ENCODE assay signal across 8 cellular contexts in genomic region chr1:43549394-43549793, GRCh38. TPM values are rescaled to one million over a fixed set of nuclear protein-coding genes. Genes with fewer than 3 reads are reported as not detected.
DNase-seq lines count a peak whose midpoint lies in the region; ATAC-seq, FAIRE-seq and TF ChIP-seq lines count a peak whose summit lies in the region.
"Not testable (repeated sequence)": the region's sequence is repeated elsewhere in the genome, so short reads cannot be mapped to it uniquely, and the experiment has no call there.

No MANE protein-coding gene starts in this region.

- H3K4me1 ChIP-seq in PC-3 (ENCODE audit: insufficient read depth, low read length) (peaks cover 22% of the 10 kb centered on the region), HepG2 (ENCODE audit: insufficient read depth, low read length) (peaks cover 55% of the 10 kb centered on the region), sigmoid colon (peaks cover 0 to 71% (median 52%) of the 10 kb centered on the region in 4 donors), tibial nerve (peaks cover 0 to 81% (median 44%) of the 10 kb centered on the region in 4 donors)
- H3K4me1 ChIP-seq in naive thymus-derived CD4-positive, alpha-beta T cell (ENCODE audit: control insufficient read depth in 2 of 2, insufficient read depth in 2 of 2, low read length in 2 of 2) = not testable (repeated sequence)

- in situ Hi-C loops in HepG2 (cut with HindIII; ENCODE audit: extremely low pct_ligation_motif_present, low pct_unique_long_range_greater_than_20kb) = not testable (repeated sequence)

- H3K9me3 Mint-ChIP-seq in activated naive CD8-positive, alpha-beta T cell treated with anti-CD3 and anti-CD28 coated beads, Interleukin-2, amount 10 ng/mL, durations not matched to agents 7 days and 5 days; naive thymus-derived CD4-positive, alpha-beta T cell: not testable (repeated sequence)

- intact Hi-C loops in PC-3 (cut with micrococcal nuclease); HepG2 (cut with micrococcal nuclease; ENCODE audit: unreplicated experiment); naive thymus-derived CD4-positive, alpha-beta T cell (cut with micrococcal nuclease); sigmoid colon (cut with DNase I): not testable (repeated sequence)

- H3K36me3 Mint-ChIP-seq in activated naive CD8-positive, alpha-beta T cell treated with anti-CD3 and anti-CD28 coated beads, Interleukin-2, amount 10 ng/mL, durations not matched to agents 7 days and 5 days; naive thymus-derived CD4-positive, alpha-beta T cell: not testable (repeated sequence)

- not testable (repeated sequence) for H3K27ac Mint-ChIP-seq in activated naive CD8-positive, alpha-beta T cell treated with anti-CD3 and anti-CD28 coated beads, Interleukin-2, amount 10 ng/mL, durations not matched to agents 7 days and 5 days
- H3K27ac Mint-ChIP-seq in naive thymus-derived CD4-positive, alpha-beta T cell = peak overlapping the region in 1 of 9 donors; percentile 25

- H3K9me2 ChIP-seq in PC-3 (replicated peaks; ENCODE audit: low read length) = not testable (repeated sequence)

- H3K36me3 ChIP-seq in PC-3 (ENCODE audit: low read depth, low read length) = peaks cover 18% of the 10 kb centered on the region; the same call in 1 of the 2 replicates
- H3K36me3 ChIP-seq in HepG2 (replicated peaks in 1 of 2; ENCODE audit: control insufficient read depth in 1 of 2, insufficient read depth in 2 of 2, low read length in 2 of 2) = peaks cover 27 to 48% of the 10 kb centered on the region in 2 experiments; a peak in 4 of 5 replicates
- not testable (repeated sequence) for H3K36me3 ChIP-seq in naive thymus-derived CD4-positive, alpha-beta T cell (ENCODE audit: control insufficient read depth in 2 of 3, insufficient read depth in 3 of 3, low read length in 3 of 3)
- H3K36me3 ChIP-seq in sigmoid colon = peaks cover 7 to 10% (median 9%) of the 10 kb centered on the region in 4 donors
- H3K36me3 ChIP-seq in tibial nerve = peaks cover 0 to 18% (median 0%) of the 10 kb centered on the region in 3 donors

- peaks cover 30% of the 10 kb centered on the region for H3K79me2 ChIP-seq in PC-3 (ENCODE audit: low read length)
- peaks cover 44% of the 10 kb centered on the region for H3K79me2 ChIP-seq in HepG2 (ENCODE audit: insufficient read depth, low read length)

- CTCF ChIA-PET in PC-3 (lab: Charles Lee); HepG2 (lab: Yijun Ruan, JAX; ENCODE audit: low intra/inter-chr PET ratio, low total read pairs); naive thymus-derived CD4-positive, alpha-beta T cell (lab: Charles Lee): not testable (repeated sequence)

- not testable (repeated sequence) for TF ChIP-seq CTCF in C4-2B (conservative IDR thresholded peaks at IDR 0.05); PC-3 (conservative IDR thresholded peaks at IDR 0.05; ENCODE audit: low read depth, low read length); HepG2 (CRISPR knock-in tag; IDR thresholded peaks at IDR 0.05); sigmoid colon (IDR thresholded peaks at IDR 0.05); tibial nerve (IDR thresholded peaks at IDR 0.05)

- 95% methylated on average over 5 of the region's 5 CpGs for WGBS in HepG2 (ENCODE audit: low lambda C conversion rate)
- WGBS in sigmoid colon, 2 donors = 43 to 86% methylated on average over 5 of the region's 5 CpGs
- 94 to 96% methylated on average over 5 of the region's 5 CpGs for WGBS in tibial nerve, 2 donors

- H3K4me1 Mint-ChIP-seq in activated naive CD8-positive, alpha-beta T cell treated with anti-CD3 and anti-CD28 coated beads, Interleukin-2, amount 10 ng/mL, durations not matched to agents 7 days and 5 days = not testable (repeated sequence)
- H3K4me1 Mint-ChIP-seq in naive thymus-derived CD4-positive, alpha-beta T cell = peaks cover 0 to 12% (median 4%) of the 10 kb centered on the region in 7 donors

- not testable (repeated sequence) for H2AFZ ChIP-seq in PC-3 (ENCODE audit: low read length); HepG2 (ENCODE audit: low read length)

- peak overlapping the region; percentile 71 for H3K4me2 ChIP-seq in PC-3 (ENCODE audit: low read length)
- H3K4me2 ChIP-seq in HepG2 (ENCODE audit: low read depth, low read length) = peak overlapping the region; percentile 70

- TF ChIP-seq POLR2A in HepG2 (IDR thresholded peaks at IDR 0.05; ENCODE audit: insufficient read depth in 1 of 2, low read depth in 2 of 2, low read length in 2 of 2); sigmoid colon (IDR thresholded peaks at IDR 0.05); tibial nerve (IDR thresholded peaks at IDR 0.05): not testable (repeated sequence)

- H3F3A ChIP-seq in PC-3 (ENCODE audit: low read length, unreplicated experiment) = not testable (repeated sequence)

- FAIRE-seq in HepG2 (lab: Jason Lieb, UNC) = not testable (repeated sequence)

- not testable (repeated sequence) for H4K20me1 ChIP-seq in PC-3 (ENCODE audit: low read length); HepG2 (ENCODE audit: insufficient read depth, low read length)

- H3K9me3 ChIP-seq in PC-3 (ENCODE audit: low read length); HepG2 (ENCODE audit: low read length); naive thymus-derived CD4-positive, alpha-beta T cell (ENCODE audit: control insufficient read depth in 2 of 3, low read length in 3 of 3); sigmoid colon; tibial nerve: not testable (repeated sequence)

- H3K27me3 Mint-ChIP-seq in activated naive CD8-positive, alpha-beta T cell treated with anti-CD3 and anti-CD28 coated beads, Interleukin-2, amount 10 ng/mL, durations not matched to agents 7 days and 5 days = peaks cover 18% of the 10 kb centered on the region
- H3K27me3 Mint-ChIP-seq in naive thymus-derived CD4-positive, alpha-beta T cell = peaks cover 4 to 35% (median 13%) of the 10 kb centered on the region in 5 donors

- peak overlapping the region; percentile 56 for H3K4me3 Mint-ChIP-seq in activated naive CD8-positive, alpha-beta T cell treated with anti-CD3 and anti-CD28 coated beads, Interleukin-2, amount 10 ng/mL, durations not matched to agents 7 days and 5 days
- H3K4me3 Mint-ChIP-seq in naive thymus-derived CD4-positive, alpha-beta T cell = peak overlapping the region in 6 of 10 donors; percentile 14 to 64 (median 54)

- POLR2A ChIA-PET in PC-3 (lab: Charles Lee; ENCODE audit: unreplicated experiment) = interaction anchor here (0.6 to 0.7 kb wide), 2 partner anchors 15 to 18 kb away, joined by 3 to 5 read pairs; partner anchors contain the start of gene PTPRF
- POLR2A ChIA-PET in activated naive CD8-positive, alpha-beta T cell treated with anti-CD3 and anti-CD28 coated beads, Interleukin-2, amount 10 ng/mL, durations not matched to agents 7 days and 5 days (lab: Charles Lee); naive thymus-derived CD4-positive, alpha-beta T cell (lab: Charles Lee): not testable (repeated sequence)
- POLR2A ChIA-PET in HepG2 (lab: Yijun Ruan, JAX) = interaction anchor here (1.5 to 7.7 kb wide), 3 partner anchors 9 to 101 kb away, joined by 6 to 87 read pairs (median 16); partner anchors contain the start of genes KDM4A and PTPRF

- H3K27me3 ChIP-seq in PC-3 (ENCODE audit: low read length); HepG2 (ENCODE audit: control insufficient read depth in 1 of 2, insufficient read depth in 2 of 2, low read length in 2 of 2); naive thymus-derived CD4-positive, alpha-beta T cell (ENCODE audit: control insufficient read depth in 2 of 2, insufficient read depth in 2 of 2, low read length in 2 of 2); sigmoid colon; tibial nerve: not testable (repeated sequence)

- peak overlapping the region; percentile 96 for H3K27ac ChIP-seq in C4-2B
- H3K27ac ChIP-seq in PC-3 (ENCODE audit: low read length) = peak overlapping the region; percentile 67
- peak overlapping the region; percentile 85 for H3K27ac ChIP-seq in epithelial cell of prostate
- H3K27ac ChIP-seq in HepG2 (ENCODE audit: extremely low read length, insufficient read depth, low read length) = peak overlapping the region; percentile 96
- not testable (repeated sequence) for H3K27ac ChIP-seq in naive thymus-derived CD4-positive, alpha-beta T cell (ENCODE audit: low read depth, low read length)
- peak overlapping the region; percentile 72 to 85 (median 80) for H3K27ac ChIP-seq in sigmoid colon
- H3K27ac ChIP-seq in tibial nerve = peak overlapping the region in 3 of 4 donors; percentile 59 to 87 (median 74)

- TSS peak; percentile 20 for BruUV-seq in PC-3 (replicated peaks; lab: Mats Ljungman, UMichigan)
- BruUV-seq in HepG2 (replicated peaks; lab: Mats Ljungman, UMichigan) = not testable (repeated sequence)

- H3K9ac ChIP-seq in PC-3 (ENCODE audit: low read length) (peak overlapping the region; percentile 21; the same call in 1 of the 2 replicates), HepG2 (ENCODE audit: insufficient read depth, low read depth, low read length) (peak overlapping the region; percentile 73)

- not testable (repeated sequence) for H3K4me3 ChIP-seq in PC-3 (ENCODE audit: low read length); HepG2 (replicated peaks in 1 of 3; ENCODE audit: insufficient read depth in 1 of 3, low read depth in 2 of 3, low read length in 3 of 3); naive thymus-derived CD4-positive, alpha-beta T cell (ENCODE audit: low read length); sigmoid colon; tibial nerve

- not testable (repeated sequence) for ATAC-seq in PC-3; activated naive CD8-positive, alpha-beta T cell treated with anti-CD3 and anti-CD28 coated beads, Interleukin-2, amount 10 ng/mL, durations not matched to agents 7 days and 5 days (ENCODE audit: low read depth); HepG2; naive thymus-derived CD4-positive, alpha-beta T cell

- not testable (repeated sequence) for TF ChIP-seq RAD21 in HepG2 (CRISPR knock-in tag; IDR thresholded peaks at IDR 0.05)

- TF ChIP-seq EP300 in HepG2 (IDR thresholded peaks at IDR 0.05; ENCODE audit: low read depth in 2 of 2, low read length in 2 of 2); HepG2 (CRISPR knock-in tag; IDR thresholded peaks at IDR 0.05; ENCODE audit: borderline replicate concordance); sigmoid colon (IDR thresholded peaks at IDR 0.05); tibial nerve (IDR thresholded peaks at IDR 0.05): not testable (repeated sequence)

- not testable (repeated sequence) for DNase-seq in PC-3; activated naive CD8-positive, alpha-beta T cell treated with anti-CD3 and anti-CD28 coated beads, Interleukin-2, amount 10 ng/mL, durations not matched to agents 7 days and 5 days; epithelial cell of prostate (ENCODE audit: low read depth, low spot score); HepG2 (ENCODE audit: low spot score); naive thymus-derived CD4-positive, alpha-beta T cell; sigmoid colon; tibial nerve (ENCODE audit: low spot score in 2 of 2)

RNA-seq across cellular contexts. Expression of gene PTPRF, which starts 18.7 kb away (rescaled TPM):
- total RNA-seq in PC-3 (2014; rRNA removed) (67.4 and 100 TPM in 2 replicates), HepG2 (2016; rRNA removed; fragmentation: Illumina TruSeq; extraction: Trizol) (47.3 and 55.9 TPM in 2 replicates), sigmoid colon (10 to 100 TPM; 38.2 to 78.7 (median 42.9) TPM), tibial nerve (100 to 1,000 TPM in 2 of 4 donors, 10 to 100 TPM in 2; 72.0 to 112 (median 92.5) TPM)
- 1 to 10 TPM; 1.8 to 2.3 TPM for total RNA-seq in activated naive CD8-positive, alpha-beta T cell treated with anti-CD3 and anti-CD28 coated beads, Interleukin-2, amount 10 ng/mL, durations not matched to agents 7 days and 5 days
- total RNA-seq in HepG2 (2016; cell fraction: cytosol; rRNA removed; fragmentation: Illumina TruSeq; extraction: Trizol; ENCODE audit: low read depth) = 6.1 and 8.9 TPM in 2 replicates
- total RNA-seq in HepG2 (2016; cell fraction: insoluble cytoplasmic fraction; rRNA removed; fragmentation: Illumina TruSeq; extraction: Trizol) = 38.1 and 54.3 TPM in 2 replicates
- total RNA-seq in HepG2 (2016; cell fraction: membrane; rRNA removed; fragmentation: Illumina TruSeq; extraction: Trizol) = 30.4 and 36.7 TPM in 2 replicates
- 76.8 and 90.3 TPM in 2 replicates for total RNA-seq in HepG2 (2016; cell fraction: nucleus; rRNA removed; fragmentation: Illumina TruSeq; extraction: Trizol)
- polyA plus RNA-seq in HepG2 (2011; rRNA removed) (167 and 213 TPM in 2 replicates), sigmoid colon (100 to 1,000 TPM in 1 of 3 donors, 10 to 100 TPM in 2; 18.6 to 125 (median 31.7) TPM)
- 119 and 128 TPM in 2 replicates for polyA plus RNA-seq in HepG2 (2011; cell fraction: cytosol; rRNA removed)
- 229 and 238 TPM in 2 replicates for polyA plus RNA-seq in HepG2 (2011; cell fraction: nucleus; rRNA removed)
- 125 and 182 TPM in 2 replicates for polyA plus RNA-seq in HepG2 (2012)
- 5.7 and 6.0 TPM in 2 replicates for polyA plus RNA-seq in HepG2 (2016; cell fraction: cytosol; fragmentation: Illumina TruSeq; extraction: Trizol; ENCODE audit: low read depth)
- 37.1 and 51.8 TPM in 2 replicates for polyA plus RNA-seq in HepG2 (2016; cell fraction: insoluble cytoplasmic fraction; fragmentation: Illumina TruSeq; extraction: Trizol; ENCODE audit: low read depth)
- 13.5 and 17.9 TPM in 2 replicates for polyA plus RNA-seq in HepG2 (2016; cell fraction: membrane; fragmentation: Illumina TruSeq; extraction: Trizol; ENCODE audit: low read depth)
- polyA plus RNA-seq in HepG2 (2016; cell fraction: nucleus; fragmentation: Illumina TruSeq; extraction: Trizol; ENCODE audit: insufficient read depth, low read depth) = 139 and 140 TPM in 2 replicates
- 212 and 690 TPM in 2 replicates for polyA minus RNA-seq in HepG2 (2011; rRNA and poly(A)+ RNA removed; ENCODE audit: low replicate concordance)
- polyA minus RNA-seq in HepG2 (2011; cell fraction: cytosol; rRNA and poly(A)+ RNA removed) = 137 and 178 TPM in 2 replicates
- 83.0 and 106 TPM in 2 replicates for polyA minus RNA-seq in HepG2 (2011; cell fraction: nucleus; rRNA and poly(A)+ RNA removed)
- 1 to 10 TPM in 2 of 5 experiments, under 1 TPM in 1, not detected in 2; 0.49 to 2.3 (median 1.8) TPM for total RNA-seq in naive thymus-derived CD4-positive, alpha-beta T cell
- polyA plus RNA-seq in naive thymus-derived CD4-positive, alpha-beta T cell = not detected
